Comparison of ENCODE assay signal across 1 cellular context in genomic region chr16:2170080-2170479, GRCh38.
A peak's percentile ranks its signal among the peaks of the same experiment; 100 is the strongest.
TF ChIP-seq lines count a peak whose summit lies in the region.

No MANE protein-coding gene starts in this region.

TF ChIP-seq in endothelial cell of umbilical vein, 7 proteins besides CTCF, POLR2A, EP300 and RAD21:
- TF ChIP-seq, protein P1, sequence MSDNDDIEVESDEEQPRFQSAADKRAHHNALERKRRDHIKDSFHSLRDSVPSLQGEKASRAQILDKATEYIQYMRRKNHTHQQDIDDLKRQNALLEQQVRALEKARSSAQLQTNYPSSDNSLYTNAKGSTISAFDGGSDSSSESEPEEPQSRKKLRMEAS (IDR thresholded peaks at IDR 0.05; ENCODE audit: insufficient read depth, insufficient read length), result peak; percentile 8
- no peak for TF ChIP-seq MYC (IDR thresholded peaks at IDR 0.05; ENCODE audit: low read depth, low read length)
- no peak for TF ChIP-seq FOS (IDR thresholded peaks at IDR 0.05; ENCODE audit: borderline replicate concordance, insufficient read depth, low read length)
- TF ChIP-seq POLR2AphosphoS5 (IDR thresholded peaks at IDR 0.05; ENCODE audit: insufficient read depth, low read depth, low read length), result peak; percentile 96
- no peak for TF ChIP-seq EZH2 (IDR thresholded peaks at IDR 0.05; ENCODE audit: borderline replicate concordance, low read depth, low read length, severe bottlenecking)
- TF ChIP-seq JUN (IDR thresholded peaks at IDR 0.05; ENCODE audit: borderline replicate concordance, insufficient read depth, insufficient read length, low read depth), result no peak
- TF ChIP-seq GATA2 (IDR thresholded peaks at IDR 0.05; ENCODE audit: insufficient read depth, insufficient read length, low read depth, low read length), result no peak
